Comparison of ENCODE assay signal across 25 cellular contexts in genomic region chr20:8996817-8997512, GRCh38.
A peak's percentile ranks its signal among the peaks of the same experiment; 100 is the strongest.
DNase-seq lines count a peak whose midpoint lies in the region; ATAC-seq, FAIRE-seq and TF ChIP-seq lines count a peak whose summit lies in the region.
"Had no signal": no experiment of that assay in that cellular context is flagged by ENCODE, and none has a peak within 500 bp of the region (broad histone marks: within the 10 kb centered on the region; RNA-seq: fewer than 3 reads in every experiment).

No MANE protein-coding gene starts in this region.

- DNase-seq in A673 (ENCODE audit: low spot score): peak; percentile 56
- peak; percentile 39 for DNase-seq in NCI-H748 treated with DMSO at 0.1 percent for 48 hours (lab: John Stamatoyannopoulos, UW)
- no peak for DNase-seq in stimulated activated CD8-positive, alpha-beta memory T cell treated with anti-CD3 and anti-CD28 coated beads, Interleukin-4, amount 100 ng/mL, for 48 hours
- DNase-seq in activated T-cell treated with anti-CD3 and anti-CD28 coated beads, Interleukin-2, amount 50 U/mL, for 72 hours: no peak
- DNase-seq in frontal cortex (ENCODE audit: low spot score in 2 of 2): no peak
- DNase-seq: activated CD4-positive, CD25-positive, alpha-beta regulatory T cell treated with anti-CD3 and anti-CD28 coated beads, Interleukin-2, amount 50 U/mL, for 72 hours; activated CD8-positive, alpha-beta T cell treated with anti-CD3 and anti-CD28 coated beads for 36 hours; activated naive CD4-positive, alpha-beta T cell; activated T-cell treated with anti-CD3 and anti-CD28 coated beads for 4 hours; adrenal gland; brain microvascular endothelial cell; heart left ventricle; HFFc6; left cardiac atrium; MG63; NK-92 treated with Interleukin-12 subunit alpha and Interleukin-12 subunit beta, amount 100 ng/mL, for 24 hours; SIG-M5; stimulated activated CD4-positive, alpha-beta T cell treated with anti-CD3 and anti-CD28 coated beads, Interleukin-2, amount 100 ng/mL, for 24 hours; upper lobe of right lung had no signal

- H3K36me3 Mint-ChIP-seq in activated T-cell treated with anti-CD3 and anti-CD28 coated beads, Interleukin-2, amount 50 U/mL, for 72 hours (ENCODE audit: insufficient read depth in 2 of 2): no peaks in the 10 kb centered on the region
- H3K36me3 Mint-ChIP-seq: memory B cell had no signal

- TF ChIP-seq CTCF in A673 (conservative IDR thresholded peaks at IDR 0.05; ENCODE audit: low read depth, low read length) (no peak), HEK293 (tag by site-specific recombination; IDR thresholded peaks at IDR 0.05) (no peak)

- no peak overlapping the region for H3K27ac ChIP-seq in A673 (ENCODE audit: low read depth, low read length, poor library complexity, severe bottlenecking)
- no peak overlapping the region for H3K27ac ChIP-seq in HEK293 (ENCODE audit: extremely low read depth, low read depth, low read length)
- H3K27ac ChIP-seq in iPS-18a (ENCODE audit: low read length): peak overlapping the region; percentile 70
- H3K27ac ChIP-seq: adrenal gland, brain microvascular endothelial cell, C4-2B, heart left ventricle, upper lobe of right lung had no signal

- H3K9ac ChIP-seq in iPS-18a (ENCODE audit: low read length): peak overlapping the region; percentile 30

- H3K9me3 ChIP-seq in A673 (ENCODE audit: low read depth, low read length, poor library complexity, severe bottlenecking) (no peaks in the 10 kb centered on the region), HEK293 (ENCODE audit: control insufficient read depth, insufficient read depth, low read depth, low read length) (no peaks in the 10 kb centered on the region), iPS-18a (ENCODE audit: control insufficient read depth, low read depth, low read length) (no peaks in the 10 kb centered on the region)
- H3K9me3 ChIP-seq: adrenal gland, MG63, upper lobe of right lung had no signal

- H3K27me3 Mint-ChIP-seq in activated T-cell treated with anti-CD3 and anti-CD28 coated beads, Interleukin-2, amount 50 U/mL, for 72 hours (ENCODE audit: low read depth): no peaks in the 10 kb centered on the region
- H3K27me3 Mint-ChIP-seq: activated CD8-positive, alpha-beta T cell treated with anti-CD3 and anti-CD28 coated beads for 36 hours; memory B cell had no signal

- CTCF ChIA-PET in A673 (lab: Charles Lee) (no interaction called here), HEK293 (lab: Yijun Ruan, JAX) (interaction anchor here (1.1 kb wide), 1 partner anchor 10 kb away, joined by 4 read pairs; no protein-coding TSS in a partner anchor)

- H3K4me1 ChIP-seq in A673 (ENCODE audit: insufficient read depth, low read length, poor library complexity, severe bottlenecking) (peaks cover 7% of the 10 kb centered on the region), HEK293 (ENCODE audit: control insufficient read depth, insufficient read depth, low read length) (no peaks in the 10 kb centered on the region), iPS-18a (ENCODE audit: control insufficient read depth, low read depth, low read length) (peaks cover 19% of the 10 kb centered on the region)
- H3K4me1 ChIP-seq: adrenal gland, upper lobe of right lung had no signal

- intact Hi-C loops in A673 (cut with micrococcal nuclease; ENCODE audit: unreplicated experiment): no loop called here

- H3K4me1 Mint-ChIP-seq in activated T-cell treated with anti-CD3 and anti-CD28 coated beads, Interleukin-2, amount 50 U/mL, for 72 hours (ENCODE audit: low read depth): no peaks in the 10 kb centered on the region
- H3K4me1 Mint-ChIP-seq: memory B cell had no signal

- no peak for FAIRE-seq in frontal cortex (lab: Jason Lieb, UNC)

- H3K4me3 ChIP-seq in A673 (ENCODE audit: low read depth, low read length, poor library complexity, severe bottlenecking): no peak overlapping the region
- H3K4me3 ChIP-seq in HEK293 (ENCODE audit: low read depth, low read length): no peak overlapping the region
- peak overlapping the region; percentile 29 for H3K4me3 ChIP-seq in iPS-18a (ENCODE audit: low read length)
- H3K4me3 ChIP-seq: adrenal gland, heart left ventricle, MG63, smooth muscle cell, upper lobe of right lung had no signal

- no peaks in the 10 kb centered on the region for H3K27me3 ChIP-seq in A673 (replicated peaks; ENCODE audit: insufficient read depth, low read depth, low read length, poor library complexity)
- H3K27me3 ChIP-seq in iPS-18a (ENCODE audit: control insufficient read depth, insufficient read depth, low read length): no peaks in the 10 kb centered on the region
- H3K27me3 ChIP-seq: adrenal gland, brain microvascular endothelial cell, heart left ventricle, MG63, upper lobe of right lung had no signal

- POLR2A ChIA-PET in A673 (lab: Charles Lee; ENCODE audit: low non-redundant PET): no interaction called here
- POLR2A ChIA-PET in HEK293 (lab: Yijun Ruan, JAX): no interaction called here

- no peak overlapping the region for H3K4me3 Mint-ChIP-seq in activated T-cell treated with anti-CD3 and anti-CD28 coated beads, Interleukin-2, amount 50 U/mL, for 72 hours
- H3K4me3 Mint-ChIP-seq: activated CD8-positive, alpha-beta T cell treated with anti-CD3 and anti-CD28 coated beads for 36 hours; HFFc6; memory B cell had no signal

- BruUV-seq in A673 (replicated peaks; lab: Mats Ljungman, UMichigan): no TSS peak

- H3K27ac Mint-ChIP-seq in activated T-cell treated with anti-CD3 and anti-CD28 coated beads, Interleukin-2, amount 50 U/mL, for 72 hours: no peak overlapping the region
- H3K27ac Mint-ChIP-seq: activated CD8-positive, alpha-beta T cell treated with anti-CD3 and anti-CD28 coated beads for 36 hours; HFFc6; memory B cell had no signal

- ATAC-seq in activated T-cell treated with anti-CD3 and anti-CD28 coated beads, Interleukin-2, amount 50 U/mL, for 72 hours (replicated peaks in 1 of 2): no peak
- no peak for ATAC-seq in HG02884 (IDR thresholded peaks at IDR 0.05; ENCODE audit: unreplicated experiment)
- ATAC-seq: activated CD8-positive, alpha-beta T cell treated with anti-CD3 and anti-CD28 coated beads for 36 hours; heart left ventricle; left cardiac atrium; upper lobe of right lung had no signal

- H3K9me3 Mint-ChIP-seq in activated T-cell treated with anti-CD3 and anti-CD28 coated beads, Interleukin-2, amount 50 U/mL, for 72 hours: peaks cover 0 to 3% of the 10 kb centered on the region in 2 donors
- H3K9me3 Mint-ChIP-seq: activated CD8-positive, alpha-beta T cell treated with anti-CD3 and anti-CD28 coated beads for 36 hours; HFFc6 had no signal

- no peaks in the 10 kb centered on the region for H3K36me3 ChIP-seq in A673 (ENCODE audit: insufficient read depth, low read length, poor library complexity, severe bottlenecking)
- no peaks in the 10 kb centered on the region for H3K36me3 ChIP-seq in HEK293 (ENCODE audit: control insufficient read depth in 2 of 2, insufficient read depth in 1 of 2, low read length in 2 of 2)
- H3K36me3 ChIP-seq in iPS-18a (ENCODE audit: control insufficient read depth, low read depth, low read length): no peaks in the 10 kb centered on the region
- H3K36me3 ChIP-seq: adrenal gland, brain microvascular endothelial cell, heart left ventricle, MG63, upper lobe of right lung had no signal

TF ChIP-seq in HEK293, 187 proteins besides CTCF, POLR2A, EP300 and RAD21:
- TF ChIP-seq ZNF335 (tag by site-specific recombination; conservative IDR thresholded peaks at IDR 0.05) (no peak), ZNF639 (tag by site-specific recombination; IDR thresholded peaks at IDR 0.05) (no peak), GLIS1 (tag by site-specific recombination; IDR thresholded peaks at IDR 0.05) (peak; percentile 21; the same call in 1 of the 2 replicates), PRDM6 (tag by site-specific recombination; IDR thresholded peaks at IDR 0.05) (no peak), ZNF16 (tag by site-specific recombination; IDR thresholded peaks at IDR 0.05; ENCODE audit: low read depth) (no peak)

Comparison
In these comparisons a context has a peak if more than half of its experiments do, and no peak if none do; other contexts are left out.
1. DNase-seq: peak in A673 (single experiment) and NCI-H748 treated with DMSO at 0.1 percent for 48 hours (single experiment); none in stimulated activated CD8-positive, alpha-beta memory T cell treated with anti-CD3 and anti-CD28 coated beads, Interleukin-4, amount 100 ng/mL, for 48 hours (single experiment), activated T-cell treated with anti-CD3 and anti-CD28 coated beads, Interleukin-2, amount 50 U/mL, for 72 hours (0 of 2) and frontal cortex (0 of 2).